In genomic region chr2:45929674-45930395, GRCh38 we compare ENCODE assay signal across 17 cellular contexts.
DNase-seq lines count a peak whose midpoint lies in the region; ATAC-seq and TF ChIP-seq lines count a peak whose summit lies in the region.
"Had no signal": no experiment of that assay in that cellular context is flagged by ENCODE, and none has a peak within 500 bp of the region (broad histone marks: within the 10 kb centered on the region; RNA-seq: fewer than 3 reads in every experiment).

No MANE protein-coding gene starts in this region.

- peak overlapping the region in 3 of 4 donors; percentile 31 to 56 (median 54) for H3K27ac ChIP-seq in sigmoid colon
- H3K27ac ChIP-seq: parathyroid adenoma had no signal

- no peaks in the 10 kb centered on the region for H3K4me1 Mint-ChIP-seq in T-helper 17 cell

- WGBS in sigmoid colon, 2 donors = 82 to 86% methylated on average over 6 of the region's 6 CpGs

- no peak overlapping the region for H3K4me3 Mint-ChIP-seq in T-helper 17 cell
- H3K4me3 Mint-ChIP-seq: activated CD4-positive, alpha-beta memory T cell treated with anti-CD3 and anti-CD28 coated beads, Interleukin-2, amount 10 ng/mL, durations not matched to agents 7 days and 5 days had no signal

- CTCF ChIA-PET in GM10248 (lab: Yijun Ruan, JAX) = interaction anchor here (1.1 to 1.6 kb wide), 7 partner anchors 10 to 287 kb away, joined by 3 to 4 read pairs (median 4); no protein-coding TSS in a partner anchor

- TF ChIP-seq EP300 in sigmoid colon (IDR thresholded peaks at IDR 0.05) = no peak

- H3K27ac Mint-ChIP-seq in T-helper 17 cell = no peak overlapping the region
- H3K27ac Mint-ChIP-seq: activated CD4-positive, alpha-beta memory T cell treated with anti-CD3 and anti-CD28 coated beads, Interleukin-2, amount 10 ng/mL, durations not matched to agents 7 days and 5 days had no signal

- H3K27me3 Mint-ChIP-seq in T-helper 17 cell = no peaks in the 10 kb centered on the region
- H3K27me3 Mint-ChIP-seq: activated CD4-positive, alpha-beta memory T cell treated with anti-CD3 and anti-CD28 coated beads, Interleukin-2, amount 10 ng/mL, durations not matched to agents 7 days and 5 days had no signal

- POLR2A ChIA-PET in GM10248 (lab: Yijun Ruan, JAX) = interaction anchor here (0.6 kb wide), 1 partner anchor 49 kb away, joined by 3 read pairs; no protein-coding TSS in a partner anchor

- H3K4me3 ChIP-seq in sigmoid colon (no peak overlapping the region), MG63 (no peak overlapping the region)

- intact Hi-C loops in sigmoid colon (cut with DNase I) = no loop called here

- TF ChIP-seq CTCF in GM10248 (IDR thresholded peaks at IDR 0.05; ENCODE audit: control extremely low read depth, extremely low read depth, low read depth, missing control alignments) (no peak), sigmoid colon (IDR thresholded peaks at IDR 0.05) (no peak)

- TF ChIP-seq POLR2A in sigmoid colon (IDR thresholded peaks at IDR 0.05) = no peak

- H3K9me3 ChIP-seq in T-helper 17 cell (ENCODE audit: control insufficient read depth, low read length, poor library complexity, severe bottlenecking) (no peaks in the 10 kb centered on the region), sigmoid colon (no peaks in the 10 kb centered on the region), MG63 (no peaks in the 10 kb centered on the region; the same call in 1 of the 2 replicates)

- no peaks in the 10 kb centered on the region for H3K36me3 Mint-ChIP-seq in T-helper 17 cell (ENCODE audit: low read depth)

- DNase-seq in GM10248 (ENCODE audit: extremely low spot score) (peak; percentile 42), T-helper 17 cell (no peak), inferior parietal cortex (ENCODE audit: extremely low spot score) (peak; percentile 33), sigmoid colon (no peak), MG63 (no peak), HK-2 (ENCODE audit: unreplicated experiment) (no peak)
- DNase-seq in activated CD4-positive, alpha-beta T cell treated with anti-CD3 and anti-CD28 coated beads, Interleukin-2, amount 50 U/mL, for 1 hour = no peak
- DNase-seq: activated CD4-positive, alpha-beta memory T cell treated with anti-CD3 and anti-CD28 coated beads, Interleukin-2, amount 10 ng/mL, durations not matched to agents 7 days and 5 days; central memory CD4-positive, alpha-beta T cell; effector CD4-positive, alpha-beta T cell; GF-D8; NCI-H1105; NCI-H2171 treated with DMSO at 0.1 percent for 48 hours; RPMI8226; stimulated activated CD4-positive, alpha-beta T cell treated with anti-CD3 and anti-CD28 coated beads, Interleukin-15, amount 100 ng/mL, for 24 hours had no signal

- ATAC-seq in T-helper 17 cell (peak; percentile 36), HG03159 (IDR thresholded peaks at IDR 0.05; ENCODE audit: unreplicated experiment) (no peak)

- H3K36me3 ChIP-seq in sigmoid colon = no peaks in the 10 kb centered on the region
- no peaks in the 10 kb centered on the region for H3K36me3 ChIP-seq in MG63

- H3K27me3 ChIP-seq in sigmoid colon = no peaks in the 10 kb centered on the region
- no peaks in the 10 kb centered on the region for H3K27me3 ChIP-seq in MG63

- H3K4me1 ChIP-seq in sigmoid colon = peaks cover 0 to 16% (median 12%) of the 10 kb centered on the region in 4 donors

Comparison
In these comparisons a context has a peak if more than half of its experiments do, and no peak if none do; other contexts are left out.
1. DNase-seq: peak in GM10248 (single experiment) and inferior parietal cortex (single experiment); none in T-helper 17 cell (0 of 3), sigmoid colon (single experiment), activated CD4-positive, alpha-beta T cell treated with anti-CD3 and anti-CD28 coated beads, Interleukin-2, amount 50 U/mL, for 1 hour (single experiment), MG63 (single experiment) and HK-2 (single experiment).